Comparison of ENCODE assay signal across 8 cellular contexts in genomic region chr15:91849749-91850161, GRCh38. TPM values are rescaled to one million over a fixed set of nuclear protein-coding genes. Genes with fewer than 3 reads are reported as not detected.
DNase-seq lines count a peak whose midpoint lies in the region; ATAC-seq and TF ChIP-seq lines count a peak whose summit lies in the region.

No MANE protein-coding gene starts in this region.

- no peak overlapping the region for H3T11ph ChIP-seq in H9 (ENCODE audit: low read length)

- no peak overlapping the region for H3K4me3 Mint-ChIP-seq in H9

- H3K9me3 ChIP-seq in BLaER1 (no peaks in the 10 kb centered on the region), H9 (ENCODE audit: control insufficient read depth, low read depth, low read length) (no peaks in the 10 kb centered on the region), esophagus muscularis mucosa (no peaks in the 10 kb centered on the region)

- no peaks in the 10 kb centered on the region for H3K79me2 ChIP-seq in H9 (ENCODE audit: insufficient read depth, low read length)

- no peak overlapping the region for H2BK15ac ChIP-seq in H9 (ENCODE audit: low read depth, low read length)

- H3K23ac ChIP-seq in H9 (ENCODE audit: insufficient read length, low read depth, low read length), result no peak overlapping the region

- H3K14ac ChIP-seq in H9 (ENCODE audit: insufficient read depth, low read length), result no peak overlapping the region

- H4K8ac ChIP-seq in H9 (replicated peaks; ENCODE audit: insufficient read length, low read depth, low read length), result no peak overlapping the region

- peaks cover 11% of the 10 kb centered on the region for H3K27me3 Mint-ChIP-seq in H9 (ENCODE audit: low read depth)

- no CpG with 5 or more reads among the region's 7 CpGs for WGBS in H9 (ENCODE audit: extremely low coverage, insufficient read length, low lambda C conversion rate)
- 80% methylated on average over 7 of the region's 7 CpGs for WGBS in esophagus muscularis mucosa
- WGBS in lower leg skin, 2 donors, result 73 to 75% methylated on average over 7 of the region's 7 CpGs

- H4K5ac ChIP-seq in H9 (ENCODE audit: insufficient read length, low read depth, low read length), result no peak overlapping the region

- no peak overlapping the region for H3K18ac ChIP-seq in H9 (ENCODE audit: insufficient read length, low read depth, low read length)

- no peak overlapping the region for H2BK120ac ChIP-seq in H9 (ENCODE audit: low read depth, low read length, poor library complexity, severe bottlenecking)

- H3K27me3 ChIP-seq in BLaER1 (peaks cover 12% of the 10 kb centered on the region), H9 (ENCODE audit: insufficient read depth, low read length) (no peaks in the 10 kb centered on the region; the same call in 1 of the 2 replicates), esophagus muscularis mucosa (no peaks in the 10 kb centered on the region)

- no peaks in the 10 kb centered on the region for H3K79me1 ChIP-seq in H9 (ENCODE audit: insufficient read depth, low read depth, low read length, poor library complexity, severe bottlenecking)

- TF ChIP-seq EP300 in esophagus muscularis mucosa (IDR thresholded peaks at IDR 0.05), result no peak

- no peak for ATAC-seq in HG03460 (IDR thresholded peaks at IDR 0.05; ENCODE audit: unreplicated experiment)

- no peak overlapping the region for H2BK20ac ChIP-seq in H9 (ENCODE audit: low read depth, low read length, poor library complexity, severe bottlenecking)

- H3K36me3 Mint-ChIP-seq in H9 (ENCODE audit: insufficient read depth in 1 of 3, low read depth in 3 of 3), result peaks cover 0 to 3% (median 0%) of the 10 kb centered on the region in 3 experiments; a peak in 2 of 7 replicates

- H3K23me2 ChIP-seq in H9 (ENCODE audit: insufficient read length, low read depth, low read length, poor library complexity, severe bottlenecking), result no peaks in the 10 kb centered on the region

- TF ChIP-seq POLR2A in esophagus muscularis mucosa (IDR thresholded peaks at IDR 0.05; ENCODE audit: low read depth), result no peak
- no peak for TF ChIP-seq POLR2A in lower leg skin (IDR thresholded peaks at IDR 0.05)

- no peak for DNase-seq in H9
- DNase-seq in SKM-1 (lab: John Stamatoyannopoulos, UW; ENCODE audit: unreplicated experiment), result peak; percentile 68
- DNase-seq in esophagus muscularis mucosa (ENCODE audit: extremely low spot score), result no peak
- DNase-seq in renal cortical epithelial cell (ENCODE audit: low read depth), result peak; percentile 61
- no peak for DNase-seq in ureter (ENCODE audit: low spot score)
- no peak for DNase-seq in lower leg skin (ENCODE audit: low spot score in 2 of 2)

- H3K4me3 ChIP-seq in BLaER1, result no peak overlapping the region
- H3K4me3 ChIP-seq in esophagus muscularis mucosa, result no peak overlapping the region
- H3K4me3 ChIP-seq in lower leg skin (ENCODE audit: low read depth, poor library complexity, severe bottlenecking), result no peak overlapping the region

- peaks cover 30% of the 10 kb centered on the region for H3K4me1 ChIP-seq in BLaER1
- H3K4me1 ChIP-seq in H9 (ENCODE audit: insufficient read depth, low read length), result 0 out of 2 replicates have a peak, but pooled peaks cover 2% of the 10 kb centered on the region
- H3K4me1 ChIP-seq in esophagus muscularis mucosa, result peaks cover 17 to 26% (median 25%) of the 10 kb centered on the region in 4 donors

- no peak overlapping the region for H2BK5ac ChIP-seq in H9 (ENCODE audit: insufficient read length, low read length)

- TF ChIP-seq CTCF in H9 (conservative IDR thresholded peaks at IDR 0.05) (peak; percentile 68), esophagus muscularis mucosa (IDR thresholded peaks at IDR 0.05) (peak; percentile 43 to 57 (median 44)), lower leg skin (IDR thresholded peaks at IDR 0.05) (no peak)

- H3K4me1 Mint-ChIP-seq in H9, result peaks cover 15 to 25% of the 10 kb centered on the region in 2 experiments

- no peaks in the 10 kb centered on the region for H3K36me3 ChIP-seq in BLaER1
- no peaks in the 10 kb centered on the region for H3K36me3 ChIP-seq in esophagus muscularis mucosa

- H3K27ac ChIP-seq in BLaER1 (no peak overlapping the region), H9 (ENCODE audit: insufficient read length, low read depth, low read length) (no peak overlapping the region), esophagus muscularis mucosa (replicated peaks in 1 of 4) (no peak overlapping the region)

- H4K20me1 ChIP-seq in BLaER1, result peaks cover 6% of the 10 kb centered on the region; the same call in 1 of the 2 replicates
- no peaks in the 10 kb centered on the region for H4K20me1 ChIP-seq in H9 (ENCODE audit: control insufficient read depth, insufficient read depth, insufficient read length)

- H2AK5ac ChIP-seq in H9 (ENCODE audit: insufficient read length, low read length), result no peak overlapping the region

- H3K4me2 ChIP-seq in BLaER1, result peak overlapping the region; percentile 53
- H3K4me2 ChIP-seq in H9 (ENCODE audit: insufficient read depth, insufficient read length, low read length), result no peak overlapping the region

- no peak overlapping the region for H2AFZ ChIP-seq in H9 (ENCODE audit: low read length)

- no peak overlapping the region for H2BK12ac ChIP-seq in H9 (ENCODE audit: insufficient read length, low read depth, low read length)

- H3K9me3 Mint-ChIP-seq in H9, result no peaks in the 10 kb centered on the region

- H3K9ac ChIP-seq in BLaER1 (no peak overlapping the region), H9 (ENCODE audit: extremely low read depth, insufficient read length, low read length) (no peak overlapping the region)

- no peak overlapping the region for H3K56ac ChIP-seq in H9 (ENCODE audit: insufficient read length, low read depth, low read length)

- no peak overlapping the region for H4K91ac ChIP-seq in H9 (ENCODE audit: insufficient read length, low read depth, low read length)

- no peak overlapping the region for H3K4ac ChIP-seq in H9 (ENCODE audit: low read depth, low read length)

- no peak overlapping the region for H3K27ac Mint-ChIP-seq in H9

- intact Hi-C loops in esophagus muscularis mucosa (cut with DNase I), result loop anchor here (5.0 kb wide), 4 partner anchors 78 to 547 kb away; no protein-coding TSS in a partner anchor
- intact Hi-C loops in lower leg skin (cut with DNase I; ENCODE audit: low total_unique reads), result loop anchor here (5.0 to 10.0 kb wide), 2 partner anchors 125 to 228 kb away; no protein-coding TSS in a partner anchor

RNA-seq across cellular contexts. Expression of gene SLCO3A1, which starts 3.8 kb away (rescaled TPM):
- total RNA-seq in H9 (2021) (9.4 and 12.1 TPM in 2 replicates), esophagus muscularis mucosa (10 to 100 TPM in 3 of 4 donors, 1 to 10 TPM in 1; 5.6 to 17.5 (median 12.3) TPM), renal cortical epithelial cell (1.9 and 7.2 TPM in 2 replicates), ureter (42.3 TPM), lower leg skin (10 to 100 TPM; 23.1 to 62.8 (median 35.1) TPM)

Comparison
In these comparisons a context has a peak if more than half of its experiments do, and no peak if none do; other contexts are left out.
1. DNase-seq: peak in SKM-1 (single experiment) and renal cortical epithelial cell (single experiment); none in H9 (single experiment), esophagus muscularis mucosa (single experiment), ureter (single experiment) and lower leg skin (0 of 2).
2. CTCF ChIP-seq: peak in H9 (single experiment) and esophagus muscularis mucosa (3 of 3); none in lower leg skin (0 of 3).